In genomic region chr6:142172758-142173157, GRCh38 we compare ENCODE assay signal across 18 cellular contexts. TPM values are rescaled to one million over a fixed set of nuclear protein-coding genes. Genes with fewer than 3 reads are reported as not detected.
A peak's percentile ranks its signal among the peaks of the same experiment; 100 is the strongest.
DNase-seq lines count a peak whose midpoint lies in the region; ATAC-seq and TF ChIP-seq lines count a peak whose summit lies in the region.
"Had no signal": no experiment of that assay in that cellular context is flagged by ENCODE, and none has a peak within 500 bp of the region (broad histone marks: within the 10 kb centered on the region; RNA-seq: fewer than 3 reads in every experiment).

No MANE protein-coding gene starts in this region.

- no peaks in the 10 kb centered on the region for H4K20me1 ChIP-seq in PC-3 (ENCODE audit: low read length)
- no peaks in the 10 kb centered on the region for H4K20me1 ChIP-seq in GM23248 (ENCODE audit: insufficient read depth)

- H3K9me3 ChIP-seq in breast epithelium (peaks cover 0 to 7% of the 10 kb centered on the region in 2 donors), PC-3 (ENCODE audit: low read length) (no peaks in the 10 kb centered on the region), right lobe of liver (peaks cover 0 to 4% (median 0%) of the 10 kb centered on the region in 4 donors), MG63 (no peaks in the 10 kb centered on the region; the same call in none of the 2 replicates), GM23248 (ENCODE audit: low read depth) (no peaks in the 10 kb centered on the region)
- H3K9me3 ChIP-seq: A549 had no signal

- TF ChIP-seq CTCF in MCF 10A (IDR thresholded peaks at IDR 0.05; ENCODE audit: unreplicated experiment), result no peak
- no peak for TF ChIP-seq CTCF in breast epithelium (IDR thresholded peaks at IDR 0.05)
- no peak for TF ChIP-seq CTCF in PC-3 (conservative IDR thresholded peaks at IDR 0.05; ENCODE audit: low read depth, low read length)
- TF ChIP-seq CTCF in right lobe of liver (IDR thresholded peaks at IDR 0.05), result no peak

- no peak overlapping the region for H3K4me2 ChIP-seq in PC-3 (ENCODE audit: low read length)
- H3K4me2 ChIP-seq in GM23248 (ENCODE audit: unreplicated experiment), result no peak overlapping the region
- H3K4me2 ChIP-seq: A549, GM23338 had no signal

- H3F3A ChIP-seq in PC-3 (ENCODE audit: low read length, unreplicated experiment) (no peaks in the 10 kb centered on the region), GM23248 (ENCODE audit: insufficient read depth) (no peaks in the 10 kb centered on the region)

- no peaks in the 10 kb centered on the region for H3K4me1 Mint-ChIP-seq in MCF 10A (ENCODE audit: insufficient read depth, unreplicated experiment)
- H3K4me1 Mint-ChIP-seq: CD14-positive monocyte, GM23338, IgD-negative memory B cell had no signal

- H3K27ac ChIP-seq in breast epithelium, result no peak overlapping the region
- H3K27ac ChIP-seq in PC-3 (ENCODE audit: low read length), result no peak overlapping the region
- peak overlapping the region in 1 of 3 donors; percentile 49 for H3K27ac ChIP-seq in right lobe of liver
- H3K27ac ChIP-seq in GM23248, result no peak overlapping the region
- H3K27ac ChIP-seq: A549 had no signal

- no peaks in the 10 kb centered on the region for H3K9me2 ChIP-seq in PC-3 (replicated peaks; ENCODE audit: low read length)
- no peaks in the 10 kb centered on the region for H3K9me2 ChIP-seq in GM23248 (ENCODE audit: insufficient read depth)

- no peaks in the 10 kb centered on the region for H3K36me3 ChIP-seq in breast epithelium
- H3K36me3 ChIP-seq in PC-3 (ENCODE audit: low read depth, low read length), result peaks cover 20% of the 10 kb centered on the region
- H3K36me3 ChIP-seq in right lobe of liver, result peaks cover 0 to 19% (median 1%) of the 10 kb centered on the region in 4 donors
- H3K36me3 ChIP-seq in MG63, result peaks cover 53% of the 10 kb centered on the region
- H3K36me3 ChIP-seq in GM23248 (ENCODE audit: low read depth), result peaks cover 52% of the 10 kb centered on the region

- no peak for TF ChIP-seq POLR2A in breast epithelium (IDR thresholded peaks at IDR 0.05)
- TF ChIP-seq POLR2A in right lobe of liver (IDR thresholded peaks at IDR 0.05), result no peak
- TF ChIP-seq POLR2A in erythroblast (IDR thresholded peaks at IDR 0.05; ENCODE audit: low read length), result no peak

- H3K4me3 ChIP-seq in breast epithelium, result no peak overlapping the region
- no peak overlapping the region for H3K4me3 ChIP-seq in PC-3 (ENCODE audit: low read length)
- no peak overlapping the region for H3K4me3 ChIP-seq in right lobe of liver
- H3K4me3 ChIP-seq in MG63, result no peak overlapping the region
- no peak overlapping the region for H3K4me3 ChIP-seq in GM23248
- H3K4me3 ChIP-seq: A549, GM23338 had no signal

- DNase-seq in MCF 10A (ENCODE audit: unreplicated experiment) (no peak), breast epithelium (ENCODE audit: low spot score in 2 of 2) (no peak), PC-3 (no peak), right lobe of liver (no peak), MG63 (no peak), GM23248 (no peak), erythroblast (lab: John Stamatoyannopoulos, UW) (no peak)
- DNase-seq: CD8-positive, alpha-beta T cell; COR-L47; DMS153; H7 had no signal

- intact Hi-C loops in MCF 10A (cut with micrococcal nuclease) (no loop called here), breast epithelium (cut with DNase I; ENCODE audit: low total_unique reads) (no loop called here), PC-3 (cut with micrococcal nuclease) (no loop called here), right lobe of liver (cut with DNase I) (no loop called here)

- H3K27me3 ChIP-seq in breast epithelium (no peaks in the 10 kb centered on the region), PC-3 (ENCODE audit: low read length) (no peaks in the 10 kb centered on the region), right lobe of liver (no peaks in the 10 kb centered on the region), MG63 (no peaks in the 10 kb centered on the region), GM23248 (replicated peaks; ENCODE audit: insufficient read depth) (no peaks in the 10 kb centered on the region)

- H3K27me3 Mint-ChIP-seq in MCF 10A (ENCODE audit: insufficient read depth, unreplicated experiment), result no peaks in the 10 kb centered on the region
- H3K27me3 Mint-ChIP-seq: IgD-negative memory B cell had no signal

- H3K36me3 Mint-ChIP-seq in MCF 10A (ENCODE audit: insufficient read depth, unreplicated experiment), result peaks cover 68% of the 10 kb centered on the region

- POLR2A ChIA-PET in MCF 10A (lab: Yijun Ruan, JAX) (interaction anchor here (1.0 to 1.5 kb wide), 2 partner anchors 8 to 26 kb away, joined by 3 to 4 read pairs; partner anchors contain the start of genes NMBR and VTA1), PC-3 (lab: Charles Lee; ENCODE audit: unreplicated experiment) (no interaction called here)

- in situ Hi-C loops in GM23248 (cut with MboI), result loop anchor here (25.0 kb wide), 1 partner anchor 215 kb away; no protein-coding TSS in a partner anchor

- BruUV-seq in MCF 10A (replicated peaks; lab: Mats Ljungman, UMichigan), result TSS peak; percentile 5
- BruUV-seq in PC-3 (replicated peaks; lab: Mats Ljungman, UMichigan), result TSS peak; percentile 8

- ATAC-seq in PC-3 (no peak), right lobe of liver (peak in 3 of 4 donors; percentile 57 to 77 (median 61))
- ATAC-seq: A549; CD8-positive, alpha-beta T cell; GM23338 had no signal

- no peaks in the 10 kb centered on the region for H3K4me1 ChIP-seq in breast epithelium
- H3K4me1 ChIP-seq in PC-3 (ENCODE audit: insufficient read depth, low read length), result no peaks in the 10 kb centered on the region
- peaks cover 0 to 25% (median 2%) of the 10 kb centered on the region in 4 donors for H3K4me1 ChIP-seq in right lobe of liver
- no peaks in the 10 kb centered on the region for H3K4me1 ChIP-seq in GM23248 (ENCODE audit: insufficient read depth)

- H3K4me3 Mint-ChIP-seq in MCF 10A (ENCODE audit: unreplicated experiment), result no peak overlapping the region
- H3K4me3 Mint-ChIP-seq: CD14-positive monocyte; CD8-positive, alpha-beta T cell; GM23338; IgD-negative memory B cell had no signal

- CTCF ChIA-PET in MCF 10A (lab: Yijun Ruan, JAX) (interaction anchor here (0.7 kb wide), 1 partner anchor 17 kb away, joined by 4 read pairs; no protein-coding TSS in a partner anchor), PC-3 (lab: Charles Lee) (no interaction called here)

- no peaks in the 10 kb centered on the region for H3K79me2 ChIP-seq in PC-3 (ENCODE audit: low read length)
- peaks cover 44% of the 10 kb centered on the region for H3K79me2 ChIP-seq in GM23248 (ENCODE audit: insufficient read depth)

- H2AFZ ChIP-seq in PC-3 (ENCODE audit: low read length), result no peak overlapping the region
- no peak overlapping the region for H2AFZ ChIP-seq in GM23248
- H2AFZ ChIP-seq: GM23338 had no signal

- H3K27ac Mint-ChIP-seq in MCF 10A (ENCODE audit: low read depth, unreplicated experiment), result no peak overlapping the region
- H3K27ac Mint-ChIP-seq: CD8-positive, alpha-beta T cell; GM23338; IgD-negative memory B cell had no signal

- H3K9ac ChIP-seq in PC-3 (ENCODE audit: low read length) (no peak overlapping the region), GM23248 (no peak overlapping the region)

- H3K9me3 Mint-ChIP-seq in MCF 10A (ENCODE audit: unreplicated experiment), result no peaks in the 10 kb centered on the region
- H3K9me3 Mint-ChIP-seq: GM23338 had no signal

RNA-seq across cellular contexts. Expression of gene VTA1, which starts 25.7 kb away (rescaled TPM):
- total RNA-seq in MCF 10A (2022), result 42.9 and 43.5 TPM in 2 replicates
- 10 to 100 TPM; 31.8 to 58.8 (median 40.2) TPM for total RNA-seq in breast epithelium
- total RNA-seq in PC-3 (2014; rRNA removed), result 35.9 and 38.6 TPM in 2 replicates
- total RNA-seq in right lobe of liver, result 10 to 100 TPM; 17.3 to 43.0 (median 23.4) TPM
- total RNA-seq in MG63 (2014; rRNA removed; shearing (Covaris generic); ENCODE audit: low replicate concordance), result 119 and 126 TPM in 2 replicates
- 93.8 and 108 TPM in 2 replicates for total RNA-seq in GM23248 (2014; rRNA removed; shearing (Covaris generic))
- 121 and 130 TPM in 2 replicates for polyA plus RNA-seq in GM23248 (2016; fragmentation: Nextera tagmentation; extraction: Ambion mirVana)

RNA-seq across cellular contexts. Expression of gene NMBR, which starts 25.8 kb away (rescaled TPM):
- not detected in 2 replicates for total RNA-seq in MCF 10A (2022)
- under 1 TPM in 1 of 3 donors, not detected in 2; 0.29 TPM for total RNA-seq in breast epithelium
- total RNA-seq in PC-3 (2014; rRNA removed), result not detected in 2 replicates
- not detected for total RNA-seq in right lobe of liver
- total RNA-seq in MG63 (2014; rRNA removed; shearing (Covaris generic); ENCODE audit: low replicate concordance), result not detected in 2 replicates
- total RNA-seq in GM23248 (2014; rRNA removed; shearing (Covaris generic)), result not detected in 2 replicates
- polyA plus RNA-seq in GM23248 (2016; fragmentation: Nextera tagmentation; extraction: Ambion mirVana), result not detected in 2 replicates
- total RNA-seq: CD8-positive, alpha-beta T cell; Daoy; GM23338; H7; HT-29 had no signal
- polyA plus RNA-seq: A549, BJ, CD14-positive monocyte, GM23338, IgD-negative memory B cell had no signal

RNA-seq across cellular contexts. Expression of gene GJE1, which starts 40.0 kb away (rescaled TPM):
- total RNA-seq in MCF 10A (2022) (not detected in 2 replicates), breast epithelium (not detected), PC-3 (2014; rRNA removed) (not detected in 2 replicates), right lobe of liver (not detected)
- not detected in 2 replicates for total RNA-seq in MG63 (2014; rRNA removed; shearing (Covaris generic); ENCODE audit: low replicate concordance)
- total RNA-seq in GM23248 (2014; rRNA removed; shearing (Covaris generic)), result not detected in 2 replicates
- polyA plus RNA-seq in GM23248 (2016; fragmentation: Nextera tagmentation; extraction: Ambion mirVana), result not detected in 2 replicates
- total RNA-seq: CD8-positive, alpha-beta T cell; Daoy; GM23338; H7; HT-29 had no signal
- polyA plus RNA-seq: A549, BJ, CD14-positive monocyte, GM23338, IgD-negative memory B cell had no signal
